In genomic region chr2:47091118-47091517, GRCh38 we compare ENCODE assay signal across 20 cellular contexts.
A peak's percentile ranks its signal among the peaks of the same experiment; 100 is the strongest.
DNase-seq lines count a peak whose midpoint lies in the region; ATAC-seq, FAIRE-seq and TF ChIP-seq lines count a peak whose summit lies in the region.
"Had no signal": no experiment of that assay in that cellular context is flagged by ENCODE, and none has a peak within 500 bp of the region (broad histone marks: within the 10 kb centered on the region; RNA-seq: fewer than 3 reads in every experiment).

No MANE protein-coding gene starts in this region.

- ATAC-seq in activated naive CD4-positive, alpha-beta T cell treated with anti-CD3 and anti-CD28 coated beads, Interleukin-2, amount 50 U/mL, for 72 hours = no peak
- ATAC-seq: heart left ventricle; naive thymus-derived CD8-positive, alpha-beta T cell had no signal

- no TSS peak for BruUV-seq in endothelial cell of umbilical vein (replicated peaks; lab: Mats Ljungman, UMichigan)

- peak; percentile 74 for FAIRE-seq in endothelial cell of umbilical vein (lab: Jason Lieb, UNC)
- FAIRE-seq: colon had no signal

- no peak overlapping the region for H3K4me3 ChIP-seq in BLaER1 treated with 17β-estradiol and CSF1 and Interleukin-3, amounts not matched to agents 10 nM and 100 nM
- H3K4me3 ChIP-seq in endothelial cell of umbilical vein (replicated peaks in 1 of 3; ENCODE audit: insufficient read depth in 1 of 3, low read depth in 1 of 3, low read length in 3 of 3) (no peak overlapping the region), rectal smooth muscle tissue (ENCODE audit: low read length) (no peak overlapping the region)
- H3K4me3 ChIP-seq: heart left ventricle had no signal

- peak overlapping the region; percentile 40 for H3K27ac Mint-ChIP-seq in HFFc6
- no peak overlapping the region for H3K27ac Mint-ChIP-seq in activated naive CD4-positive, alpha-beta T cell treated with anti-CD3 and anti-CD28 coated beads, Interleukin-2, amount 50 U/mL, for 72 hours
- H3K27ac Mint-ChIP-seq: activated CD4-positive, alpha-beta T cell treated with anti-CD3 and anti-CD28 coated beads, Interleukin-2, amount 10 ng/mL, durations not matched to agents 7 days and 5 days; activated naive CD8-positive, alpha-beta T cell treated with anti-CD3 and anti-CD28 coated beads, Interleukin-2, amount 10 ng/mL, durations not matched to agents 7 days and 5 days; activated T-helper 2 cell treated with anti-CD3 and anti-CD28 coated beads, Interferon-gamma antibody, Interleukin-2, Interleukin-4, amounts not matched to agents 10 μg/mL and 5 μg/mL and 100 μg/mL, durations not matched to agents 14 hours and 24 hours and 36 hours; endodermal cell; naive thymus-derived CD8-positive, alpha-beta T cell had no signal

- no peaks in the 10 kb centered on the region for H3K9me3 ChIP-seq in BLaER1 treated with 17β-estradiol and CSF1 and Interleukin-3, amounts not matched to agents 10 nM and 100 nM (replicated peaks in 1 of 11)
- H3K9me3 ChIP-seq in endothelial cell of umbilical vein (replicated peaks; ENCODE audit: control insufficient read depth, insufficient read depth, low read length) = no peaks in the 10 kb centered on the region
- H3K9me3 ChIP-seq: heart left ventricle had no signal

- H3K4me3 Mint-ChIP-seq in HFFc6 = no peak overlapping the region
- H3K4me3 Mint-ChIP-seq: activated CD4-positive, alpha-beta T cell treated with anti-CD3 and anti-CD28 coated beads, Interleukin-2, amount 10 ng/mL, durations not matched to agents 7 days and 5 days; activated naive CD8-positive, alpha-beta T cell treated with anti-CD3 and anti-CD28 coated beads, Interleukin-2, amount 10 ng/mL, durations not matched to agents 7 days and 5 days; endodermal cell; naive thymus-derived CD8-positive, alpha-beta T cell had no signal

- no peak for TF ChIP-seq POLR2A in endothelial cell of umbilical vein (IDR thresholded peaks at IDR 0.05; ENCODE audit: low read depth, low read length)

- H3K27ac ChIP-seq in BLaER1 treated with 17β-estradiol and CSF1 and Interleukin-3, amounts not matched to agents 10 nM and 100 nM = peak overlapping the region in 2 of 11 experiments; percentile 10 to 16; a peak in 2 of 22 replicates
- H3K27ac ChIP-seq in endothelial cell of umbilical vein (ENCODE audit: insufficient read depth, low read depth, low read length) (no peak overlapping the region), rectal smooth muscle tissue (ENCODE audit: low read depth, low read length) (peak overlapping the region; percentile 8)
- H3K27ac ChIP-seq: parathyroid adenoma had no signal

- intact Hi-C loops in endothelial cell of umbilical vein (cut with micrococcal nuclease) = no loop called here

- H3K9me3 Mint-ChIP-seq in HFFc6 = no peaks in the 10 kb centered on the region
- no peaks in the 10 kb centered on the region for H3K9me3 Mint-ChIP-seq in activated naive CD4-positive, alpha-beta T cell treated with anti-CD3 and anti-CD28 coated beads, Interleukin-2, amount 50 U/mL, for 72 hours
- H3K9me3 Mint-ChIP-seq: activated CD4-positive, alpha-beta T cell treated with anti-CD3 and anti-CD28 coated beads, Interleukin-2, amount 10 ng/mL, durations not matched to agents 7 days and 5 days; activated naive CD8-positive, alpha-beta T cell treated with anti-CD3 and anti-CD28 coated beads, Interleukin-2, amount 10 ng/mL, durations not matched to agents 7 days and 5 days; activated T-helper 2 cell treated with anti-CD3 and anti-CD28 coated beads, Interferon-gamma antibody, Interleukin-2, Interleukin-4, amounts not matched to agents 10 μg/mL and 5 μg/mL and 100 μg/mL, durations not matched to agents 14 hours and 24 hours and 36 hours; endodermal cell; naive thymus-derived CD8-positive, alpha-beta T cell had no signal

- peak overlapping the region; percentile 13 to 75 (median 57); a peak in 18 of 22 replicates for H3K4me2 ChIP-seq in BLaER1 treated with 17β-estradiol and CSF1 and Interleukin-3, amounts not matched to agents 10 nM and 100 nM
- no peak overlapping the region for H3K4me2 ChIP-seq in endothelial cell of umbilical vein (ENCODE audit: insufficient read depth, low read length)

- H3K9me1 ChIP-seq in endothelial cell of umbilical vein (replicated peaks; ENCODE audit: control insufficient read depth, extremely low read depth, insufficient read depth, low read length) = no peaks in the 10 kb centered on the region

- TF ChIP-seq CTCF in HFFc6 (IDR thresholded peaks at IDR 0.05) (no peak), endothelial cell of umbilical vein (IDR thresholded peaks at IDR 0.05; ENCODE audit: extremely low read depth in 1 of 2, insufficient read depth in 1 of 2, low read depth in 1 of 2, low read length in 2 of 2) (no peak)

- dilution Hi-C loops in endothelial cell of umbilical vein (cut with MboI; ENCODE audit: extremely low pct_ligation_motif_present, low sequenced_read_pairs) = no loop called here

- POLR2A ChIA-PET in endothelial cell of umbilical vein (lab: Charles Lee) = no interaction called here

- H3K79me2 ChIP-seq in endothelial cell of umbilical vein (ENCODE audit: control insufficient read depth, insufficient read depth, low read length) = no peaks in the 10 kb centered on the region
- H3K79me2 ChIP-seq: parathyroid adenoma had no signal

- no peaks in the 10 kb centered on the region for H3K27me3 ChIP-seq in BLaER1 treated with 17β-estradiol and CSF1 and Interleukin-3, amounts not matched to agents 10 nM and 100 nM
- H3K27me3 ChIP-seq in endothelial cell of umbilical vein (ENCODE audit: control insufficient read depth in 2 of 2, insufficient read depth in 2 of 2, low read length in 2 of 2) (no peaks in the 10 kb centered on the region), rectal smooth muscle tissue (ENCODE audit: control insufficient read depth, insufficient read depth, low read length) (no peaks in the 10 kb centered on the region)
- H3K27me3 ChIP-seq: heart left ventricle had no signal

- no peaks in the 10 kb centered on the region for H4K20me1 ChIP-seq in BLaER1 treated with 17β-estradiol and CSF1 and Interleukin-3, amounts not matched to agents 10 nM and 100 nM
- H4K20me1 ChIP-seq in endothelial cell of umbilical vein (replicated peaks; ENCODE audit: control insufficient read depth, extremely low read depth, insufficient read depth, low read length) = no peaks in the 10 kb centered on the region

- H3K9ac ChIP-seq in BLaER1 treated with 17β-estradiol and CSF1 and Interleukin-3, amounts not matched to agents 10 nM and 100 nM = 0 out of 22 replicates have a peak overlapping the region, but pooled peaks of 1 of the 11 experiments have one; percentile 13
- H3K9ac ChIP-seq in endothelial cell of umbilical vein (replicated peaks; ENCODE audit: extremely low read depth, insufficient read depth, low read length) (no peak overlapping the region), rectal smooth muscle tissue (ENCODE audit: low read length) (no peak overlapping the region)
- H3K9ac ChIP-seq: parathyroid adenoma had no signal

- DNase-seq in HFFc6 (peak; percentile 40), endothelial cell of umbilical vein (ENCODE audit: low read depth, low spot score) (no peak), NCI-H2196 (lab: John Stamatoyannopoulos, UW; ENCODE audit: unreplicated experiment) (no peak)
- no peak for DNase-seq in activated CD8-positive, alpha-beta memory T cell treated with anti-CD3 and anti-CD28 coated beads for 24 hours
- no peak for DNase-seq in activated naive CD4-positive, alpha-beta T cell treated with anti-CD3 and anti-CD28 coated beads, Interleukin-2, amount 50 U/mL, for 72 hours (ENCODE audit: low spot score in 2 of 2)
- DNase-seq: activated CD4-positive, alpha-beta T cell treated with anti-CD3 and anti-CD28 coated beads, Interleukin-2, amount 10 ng/mL, durations not matched to agents 7 days and 5 days; activated CD8-positive, alpha-beta memory T cell treated with anti-CD3 and anti-CD28 coated beads, Interleukin-2, amount 50 U/mL, for 4 hours; activated naive CD8-positive, alpha-beta T cell treated with anti-CD3 and anti-CD28 coated beads, Interleukin-2, amount 10 ng/mL, durations not matched to agents 7 days and 5 days; COR-L47; endodermal cell; naive thymus-derived CD8-positive, alpha-beta T cell; NCI-H1436; NCI-H524 treated with DMSO at 0.1 percent for 48 hours; T-helper 2 cell had no signal

- no peaks in the 10 kb centered on the region for H3K36me3 Mint-ChIP-seq in HFFc6 (ENCODE audit: low read depth)
- peaks cover 0 to 2% of the 10 kb centered on the region in 2 donors for H3K36me3 Mint-ChIP-seq in activated naive CD4-positive, alpha-beta T cell treated with anti-CD3 and anti-CD28 coated beads, Interleukin-2, amount 50 U/mL, for 72 hours
- H3K36me3 Mint-ChIP-seq: activated naive CD8-positive, alpha-beta T cell treated with anti-CD3 and anti-CD28 coated beads, Interleukin-2, amount 10 ng/mL, durations not matched to agents 7 days and 5 days; naive thymus-derived CD8-positive, alpha-beta T cell had no signal

- no peaks in the 10 kb centered on the region; the same call in 1 of the 2 replicates for H3K27me3 Mint-ChIP-seq in HFFc6 (ENCODE audit: insufficient read depth)
- H3K27me3 Mint-ChIP-seq: activated CD4-positive, alpha-beta T cell treated with anti-CD3 and anti-CD28 coated beads, Interleukin-2, amount 10 ng/mL, durations not matched to agents 7 days and 5 days had no signal

- H2AFZ ChIP-seq in endothelial cell of umbilical vein (ENCODE audit: low read depth, low read length) = peak overlapping the region; percentile 28
- H2AFZ ChIP-seq: parathyroid adenoma had no signal

- peaks cover 16 to 51% (median 36%) of the 10 kb centered on the region in 10 experiments for H3K4me1 ChIP-seq in BLaER1 treated with 17β-estradiol and CSF1 and Interleukin-3, amounts not matched to agents 10 nM and 100 nM
- H3K4me1 ChIP-seq in endothelial cell of umbilical vein (ENCODE audit: control insufficient read depth, extremely low read depth, insufficient read depth, low read length) (peaks cover 38% of the 10 kb centered on the region), rectal smooth muscle tissue (ENCODE audit: control insufficient read depth, insufficient read depth, low read length) (peaks cover 8% of the 10 kb centered on the region)
- H3K4me1 ChIP-seq: parathyroid adenoma had no signal

- peaks cover 58% of the 10 kb centered on the region for H3K4me1 Mint-ChIP-seq in HFFc6 (ENCODE audit: low read depth)
- H3K4me1 Mint-ChIP-seq: activated naive CD8-positive, alpha-beta T cell treated with anti-CD3 and anti-CD28 coated beads, Interleukin-2, amount 10 ng/mL, durations not matched to agents 7 days and 5 days had no signal

- H3K36me3 ChIP-seq in BLaER1 treated with 17β-estradiol and CSF1 and Interleukin-3, amounts not matched to agents 10 nM and 100 nM = no peaks in the 10 kb centered on the region
- H3K36me3 ChIP-seq in endothelial cell of umbilical vein (ENCODE audit: control insufficient read depth in 2 of 2, extremely low read depth in 1 of 2, insufficient read depth in 2 of 2, low read length in 2 of 2) (no peaks in the 10 kb centered on the region), rectal smooth muscle tissue (ENCODE audit: control insufficient read depth, insufficient read depth, low read length) (no peaks in the 10 kb centered on the region)
- H3K36me3 ChIP-seq: heart left ventricle had no signal

- CTCF ChIA-PET in endothelial cell of umbilical vein (lab: Charles Lee) = interaction anchor here (1.2 to 1.7 kb wide), 2 partner anchors 12 to 20 kb away, joined by 3 to 4 read pairs; no protein-coding TSS in a partner anchor

TF ChIP-seq in endothelial cell of umbilical vein, 7 proteins besides CTCF, POLR2A, EP300 and RAD21 (continues in another document):
- no peak for TF ChIP-seq EZH2 (IDR thresholded peaks at IDR 0.05; ENCODE audit: borderline replicate concordance, low read depth, low read length, severe bottlenecking)
